Comparison of ENCODE assay signal across 26 cellular contexts in genomic region chr3:189853906-189854305, GRCh38.
"Had no signal": no experiment of that assay in that cellular context is flagged by ENCODE, and none has a peak within 500 bp of the region (broad histone marks: within the 10 kb centered on the region; RNA-seq: fewer than 3 reads in every experiment).

No MANE protein-coding gene starts in this region.

- H3K36me3 ChIP-seq: prostate gland, tibial nerve, upper lobe of right lung, vagina had no signal

- DNase-seq: cortex of kidney; dorsolateral prefrontal cortex; effector CD8-positive, alpha-beta T cell; foreskin melanocyte; head of caudate nucleus; kidney; left cardiac atrium; left ventricle myocardium superior; mesendoderm; naive B cell; retina; stimulated activated CD4-positive, alpha-beta T cell treated with anti-CD3 and anti-CD28 coated beads, Interleukin-2, amount 100 ng/mL, for 24 hours; stimulated activated CD4-positive, alpha-beta T cell treated with anti-CD3 and anti-CD28 coated beads, Interleukin-4, amount 100 ng/mL, for 4 hours; stimulated activated naive B cell treated with anti-CD40 and anti-IgM and Interleukin-4, amounts not matched to agents 10 μg/mL and 1 μg/mL and 100 μg/mL, for 72 hours; stimulated activated naive CD8-positive, alpha-beta T cell treated with anti-CD3 and anti-CD28 coated beads, Interleukin-15, amount 100 ng/mL, for 72 hours; testis; upper lobe of right lung had no signal

- ATAC-seq: left cardiac atrium; left ventricle myocardium superior; sciatic nerve; stimulated activated naive B cell treated with anti-CD40 and anti-IgM and Interleukin-4, amounts not matched to agents 10 μg/mL and 1 μg/mL and 100 μg/mL, for 72 hours; stimulated activated naive CD8-positive, alpha-beta T cell treated with anti-CD3 and anti-CD28 coated beads, Interleukin-15, amount 100 ng/mL, for 72 hours; upper lobe of right lung had no signal

- H3K9me3 Mint-ChIP-seq: stimulated activated naive CD8-positive, alpha-beta T cell treated with anti-CD3 and anti-CD28 coated beads, Interleukin-15, amount 100 ng/mL, for 72 hours had no signal

- H3K36me3 Mint-ChIP-seq: naive B cell; stimulated activated naive B cell treated with anti-CD40 and anti-IgM and Interleukin-4, amounts not matched to agents 10 μg/mL and 1 μg/mL and 100 μg/mL, for 72 hours had no signal

- H3K27me3 Mint-ChIP-seq: stimulated activated naive B cell treated with anti-CD40 and anti-IgM and Interleukin-4, amounts not matched to agents 10 μg/mL and 1 μg/mL and 100 μg/mL, for 72 hours; stimulated activated naive CD8-positive, alpha-beta T cell treated with anti-CD3 and anti-CD28 coated beads, Interleukin-15, amount 100 ng/mL, for 72 hours had no signal

- H3K27me3 ChIP-seq: hepatocyte, testis, tibial nerve, upper lobe of right lung, vagina had no signal

- H3K4me1 Mint-ChIP-seq: naive B cell; nephron; stimulated activated naive B cell treated with anti-CD40 and anti-IgM and Interleukin-4, amounts not matched to agents 10 μg/mL and 1 μg/mL and 100 μg/mL, for 72 hours; stimulated activated naive CD8-positive, alpha-beta T cell treated with anti-CD3 and anti-CD28 coated beads, Interleukin-15, amount 100 ng/mL, for 72 hours had no signal

- H3K27ac Mint-ChIP-seq: naive B cell; nephron; stimulated activated naive B cell treated with anti-CD40 and anti-IgM and Interleukin-4, amounts not matched to agents 10 μg/mL and 1 μg/mL and 100 μg/mL, for 72 hours; stimulated activated naive CD8-positive, alpha-beta T cell treated with anti-CD3 and anti-CD28 coated beads, Interleukin-15, amount 100 ng/mL, for 72 hours had no signal

- H3K4me3 Mint-ChIP-seq: naive B cell; nephron; stimulated activated naive B cell treated with anti-CD40 and anti-IgM and Interleukin-4, amounts not matched to agents 10 μg/mL and 1 μg/mL and 100 μg/mL, for 72 hours; stimulated activated naive CD8-positive, alpha-beta T cell treated with anti-CD3 and anti-CD28 coated beads, Interleukin-15, amount 100 ng/mL, for 72 hours had no signal

- H3K4me1 ChIP-seq: parathyroid adenoma, prostate gland, testis, tibial nerve, upper lobe of right lung, vagina had no signal

- H3K9me3 ChIP-seq: prostate gland, testis, tibial nerve, upper lobe of right lung, vagina had no signal

- H3K9ac ChIP-seq: parathyroid adenoma had no signal

- H3K4me3 ChIP-seq: dorsolateral prefrontal cortex, hepatocyte, lung, prostate gland, skin epidermis, testis, tibial nerve, upper lobe of right lung, vagina had no signal
